In the genomic region with DNA sequence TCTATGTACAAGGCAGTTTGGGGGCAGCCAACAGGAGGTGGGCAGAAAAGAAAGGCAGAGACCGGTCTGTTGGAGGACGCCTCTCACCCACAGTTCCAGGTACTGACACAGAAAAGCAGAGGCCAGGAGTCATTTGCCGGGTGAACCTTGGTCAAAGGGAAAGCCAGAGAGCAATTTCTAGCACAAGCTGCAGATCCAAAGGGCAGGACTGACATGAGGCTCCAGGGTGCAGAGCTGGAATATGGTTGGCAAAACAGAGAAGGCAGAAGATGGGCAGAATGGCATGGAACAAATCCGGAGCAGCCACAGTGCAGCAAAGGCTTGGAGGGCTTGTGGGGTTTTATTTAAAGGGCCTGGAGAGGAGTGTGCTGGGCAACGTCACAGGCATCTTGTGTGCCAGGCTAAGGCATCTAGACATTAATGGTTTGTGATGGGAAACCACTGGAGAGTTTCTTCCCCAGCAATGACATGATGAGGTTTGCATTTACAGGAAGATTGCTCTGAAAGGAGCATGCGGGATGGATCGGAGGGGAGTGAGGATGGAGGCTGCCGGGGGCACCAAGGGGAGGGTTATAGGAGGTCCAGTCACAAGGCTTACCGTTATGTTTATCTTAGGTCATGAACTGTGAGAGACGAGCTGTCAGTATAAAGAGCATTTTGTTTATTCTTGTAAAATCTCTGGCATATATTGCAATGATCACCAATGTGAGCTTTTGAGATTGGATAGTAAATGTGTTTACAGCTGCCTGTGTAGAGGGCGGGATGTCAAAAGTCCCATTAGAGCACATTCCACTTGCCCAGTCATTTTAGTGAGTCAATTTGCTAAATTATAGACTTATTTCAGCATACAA, we compare ENCODE assay signal across 1 cellular context.
TF ChIP-seq lines count a peak whose summit lies in the region.

No MANE protein-coding gene starts in this region.

TF ChIP-seq in HepG2, 621 proteins besides CTCF, POLR2A, EP300 and RAD21 (continued from another document and continues in another):
- TF ChIP-seq ZNF607 (CRISPR knock-in tag; IDR thresholded peaks at IDR 0.05; ENCODE audit: borderline replicate concordance) (peak; percentile 37; the same call in 1 of the 2 replicates), NR2F6 (IDR thresholded peaks at IDR 0.05) (no peak), NR2F6 (CRISPR knock-in tag; IDR thresholded peaks at IDR 0.05) (0 out of 2 replicates have a peak, but pooled peaks have one; percentile 11), LCORL (IDR thresholded peaks at IDR 0.05) (no peak), LCORL (CRISPR knock-in tag; IDR thresholded peaks at IDR 0.05) (0 out of 2 replicates have a peak, but pooled peaks have one; percentile 20), ZNF207 (IDR thresholded peaks at IDR 0.05; ENCODE audit: borderline replicate concordance) (no peak), NR3C1 (CRISPR knock-in tag; IDR thresholded peaks at IDR 0.05) (no peak), ZNF282 (IDR thresholded peaks at IDR 0.05; ENCODE audit: partially characterized antibody) (no peak), MIER3 (CRISPR knock-in tag; IDR thresholded peaks at IDR 0.05; ENCODE audit: borderline replicate concordance) (0 out of 2 replicates have a peak, but pooled peaks have one; percentile 18), ZNF382 (CRISPR knock-in tag; IDR thresholded peaks at IDR 0.05; ENCODE audit: borderline replicate concordance) (no peak), SAP130 (CRISPR knock-in tag; IDR thresholded peaks at IDR 0.05; ENCODE audit: low read depth) (peak; percentile 31; the same call in 1 of the 2 replicates), ZNF33B (CRISPR knock-in tag; IDR thresholded peaks at IDR 0.05) (no peak), ZNF891 (CRISPR knock-in tag; IDR thresholded peaks at IDR 0.05) (no peak; the same call in 1 of the 2 replicates), RXRB (CRISPR knock-in tag; IDR thresholded peaks at IDR 0.05; ENCODE audit: borderline replicate concordance) (peak; percentile 56; the same call in 1 of the 2 replicates), ZFP82 (CRISPR knock-in tag; IDR thresholded peaks at IDR 0.05; ENCODE audit: borderline replicate concordance) (0 out of 2 replicates have a peak, but pooled peaks have one; percentile 25), POGZ (CRISPR knock-in tag; IDR thresholded peaks at IDR 0.05) (no peak), HNF4G (IDR thresholded peaks at IDR 0.05; ENCODE audit: borderline replicate concordance, low read depth, low read length) (no peak), HNF4G (CRISPR knock-in tag; IDR thresholded peaks at IDR 0.05; ENCODE audit: borderline replicate concordance, low read depth) (peak; percentile 41; the same call in 1 of the 2 replicates), NFIC (IDR thresholded peaks at IDR 0.05; ENCODE audit: low read length) (no peak), PTBP1 (IDR thresholded peaks at IDR 0.05; ENCODE audit: low read depth, low read length, poor library complexity, severe bottlenecking) (no peak), ESRRA (CRISPR knock-in tag; IDR thresholded peaks at IDR 0.05; ENCODE audit: low read depth) (0 out of 2 replicates have a peak, but pooled peaks have one; percentile 47), NFKBIZ (CRISPR knock-in tag; IDR thresholded peaks at IDR 0.05) (no peak), ZNF501 (CRISPR knock-in tag; IDR thresholded peaks at IDR 0.05) (peak; percentile 71; the same call in 1 of the 2 replicates), ZNF432 (CRISPR knock-in tag; IDR thresholded peaks at IDR 0.05; ENCODE audit: borderline replicate concordance) (no peak), RNF2 (conservative IDR thresholded peaks at IDR 0.05; ENCODE audit: low read depth) (no peak), HNRNPLL (IDR thresholded peaks at IDR 0.05; ENCODE audit: low read depth, low read length, poor library complexity, severe bottlenecking) (no peak), NCOR1 (IDR thresholded peaks at IDR 0.05; ENCODE audit: borderline replicate concordance, low read length) (0 out of 2 replicates have a peak, but pooled peaks have one; percentile 26), ELF4 (CRISPR knock-in tag; IDR thresholded peaks at IDR 0.05; ENCODE audit: borderline replicate concordance) (no peak), ZMYM2 (CRISPR knock-in tag; IDR thresholded peaks at IDR 0.05) (0 out of 2 replicates have a peak, but pooled peaks have one; percentile 35), ZMYM4 (CRISPR knock-in tag; IDR thresholded peaks at IDR 0.05) (peak; percentile 24; the same call in 1 of the 2 replicates), ZBTB8A (CRISPR knock-in tag; IDR thresholded peaks at IDR 0.05; ENCODE audit: borderline replicate concordance, low read depth) (no peak), ZNF451 (CRISPR knock-in tag; IDR thresholded peaks at IDR 0.05) (no peak), SALL1 (CRISPR knock-in tag; IDR thresholded peaks at IDR 0.05) (peak; percentile 44; the same call in 1 of the 2 replicates), HMG20A (CRISPR knock-in tag; IDR thresholded peaks at IDR 0.05; ENCODE audit: borderline replicate concordance) (peak; percentile 9; the same call in 1 of the 2 replicates)
- TF ChIP-seq, protein P1, sequence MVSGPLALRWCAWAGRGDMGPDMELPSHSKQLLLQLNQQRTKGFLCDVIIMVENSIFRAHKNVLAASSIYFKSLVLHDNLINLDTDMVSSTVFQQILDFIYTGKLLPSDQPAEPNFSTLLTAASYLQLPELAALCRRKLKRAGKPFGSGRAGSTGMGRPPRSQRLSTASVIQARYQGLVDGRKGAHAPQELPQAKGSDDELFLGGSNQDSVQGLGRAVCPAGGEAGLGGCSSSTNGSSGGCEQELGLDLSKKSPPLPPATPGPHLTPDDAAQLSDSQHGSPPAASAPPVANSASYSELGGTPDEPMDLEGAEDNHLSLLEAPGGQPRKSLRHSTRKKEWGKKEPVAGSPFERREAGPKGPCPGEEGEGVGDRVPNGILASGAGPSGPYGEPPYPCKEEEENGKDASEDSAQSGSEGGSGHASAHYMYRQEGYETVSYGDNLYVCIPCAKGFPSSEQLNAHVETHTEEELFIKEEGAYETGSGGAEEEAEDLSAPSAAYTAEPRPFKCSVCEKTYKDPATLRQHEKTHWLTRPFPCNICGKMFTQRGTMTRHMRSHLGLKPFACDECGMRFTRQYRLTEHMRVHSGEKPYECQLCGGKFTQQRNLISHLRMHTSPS (CRISPR knock-in tag; IDR thresholded peaks at IDR 0.05; ENCODE audit: low read depth): peak; percentile 67; the same call in 1 of the 2 replicates
- TF ChIP-seq, protein P2, sequence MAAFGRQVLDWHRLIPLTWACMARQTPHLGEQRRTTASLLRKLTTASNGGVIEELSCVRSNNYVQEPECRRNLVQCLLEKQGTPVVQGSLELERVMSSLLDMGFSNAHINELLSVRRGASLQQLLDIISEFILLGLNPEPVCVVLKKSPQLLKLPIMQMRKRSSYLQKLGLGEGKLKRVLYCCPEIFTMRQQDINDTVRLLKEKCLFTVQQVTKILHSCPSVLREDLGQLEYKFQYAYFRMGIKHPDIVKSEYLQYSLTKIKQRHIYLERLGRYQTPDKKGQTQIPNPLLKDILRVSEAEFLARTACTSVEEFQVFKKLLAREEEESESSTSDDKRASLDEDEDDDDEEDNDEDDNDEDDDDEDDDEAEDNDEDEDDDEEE (CRISPR knock-in tag; IDR thresholded peaks at IDR 0.05): no peak
- TF ChIP-seq, protein P3, sequence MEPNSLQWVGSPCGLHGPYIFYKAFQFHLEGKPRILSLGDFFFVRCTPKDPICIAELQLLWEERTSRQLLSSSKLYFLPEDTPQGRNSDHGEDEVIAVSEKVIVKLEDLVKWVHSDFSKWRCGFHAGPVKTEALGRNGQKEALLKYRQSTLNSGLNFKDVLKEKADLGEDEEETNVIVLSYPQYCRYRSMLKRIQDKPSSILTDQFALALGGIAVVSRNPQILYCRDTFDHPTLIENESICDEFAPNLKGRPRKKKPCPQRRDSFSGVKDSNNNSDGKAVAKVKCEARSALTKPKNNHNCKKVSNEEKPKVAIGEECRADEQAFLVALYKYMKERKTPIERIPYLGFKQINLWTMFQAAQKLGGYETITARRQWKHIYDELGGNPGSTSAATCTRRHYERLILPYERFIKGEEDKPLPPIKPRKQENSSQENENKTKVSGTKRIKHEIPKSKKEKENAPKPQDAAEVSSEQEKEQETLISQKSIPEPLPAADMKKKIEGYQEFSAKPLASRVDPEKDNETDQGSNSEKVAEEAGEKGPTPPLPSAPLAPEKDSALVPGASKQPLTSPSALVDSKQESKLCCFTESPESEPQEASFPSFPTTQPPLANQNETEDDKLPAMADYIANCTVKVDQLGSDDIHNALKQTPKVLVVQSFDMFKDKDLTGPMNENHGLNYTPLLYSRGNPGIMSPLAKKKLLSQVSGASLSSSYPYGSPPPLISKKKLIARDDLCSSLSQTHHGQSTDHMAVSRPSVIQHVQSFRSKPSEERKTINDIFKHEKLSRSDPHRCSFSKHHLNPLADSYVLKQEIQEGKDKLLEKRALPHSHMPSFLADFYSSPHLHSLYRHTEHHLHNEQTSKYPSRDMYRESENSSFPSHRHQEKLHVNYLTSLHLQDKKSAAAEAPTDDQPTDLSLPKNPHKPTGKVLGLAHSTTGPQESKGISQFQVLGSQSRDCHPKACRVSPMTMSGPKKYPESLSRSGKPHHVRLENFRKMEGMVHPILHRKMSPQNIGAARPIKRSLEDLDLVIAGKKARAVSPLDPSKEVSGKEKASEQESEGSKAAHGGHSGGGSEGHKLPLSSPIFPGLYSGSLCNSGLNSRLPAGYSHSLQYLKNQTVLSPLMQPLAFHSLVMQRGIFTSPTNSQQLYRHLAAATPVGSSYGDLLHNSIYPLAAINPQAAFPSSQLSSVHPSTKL (CRISPR knock-in tag; IDR thresholded peaks at IDR 0.05): 0 out of 2 replicates have a peak, but pooled peaks have one; percentile 29
- TF ChIP-seq, protein P4, sequence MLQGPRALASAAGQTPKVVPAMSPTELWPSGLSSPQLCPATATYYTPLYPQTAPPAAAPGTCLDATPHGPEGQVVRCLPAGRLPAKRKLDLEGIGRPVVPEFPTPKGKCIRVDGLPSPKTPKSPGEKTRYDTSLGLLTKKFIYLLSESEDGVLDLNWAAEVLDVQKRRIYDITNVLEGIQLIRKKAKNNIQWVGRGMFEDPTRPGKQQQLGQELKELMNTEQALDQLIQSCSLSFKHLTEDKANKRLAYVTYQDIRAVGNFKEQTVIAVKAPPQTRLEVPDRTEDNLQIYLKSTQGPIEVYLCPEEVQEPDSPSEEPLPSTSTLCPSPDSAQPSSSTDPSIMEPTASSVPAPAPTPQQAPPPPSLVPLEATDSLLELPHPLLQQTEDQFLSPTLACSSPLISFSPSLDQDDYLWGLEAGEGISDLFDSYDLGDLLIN (CRISPR knock-in tag; IDR thresholded peaks at IDR 0.05; ENCODE audit: borderline replicate concordance): no peak
- TF ChIP-seq, protein P5, sequence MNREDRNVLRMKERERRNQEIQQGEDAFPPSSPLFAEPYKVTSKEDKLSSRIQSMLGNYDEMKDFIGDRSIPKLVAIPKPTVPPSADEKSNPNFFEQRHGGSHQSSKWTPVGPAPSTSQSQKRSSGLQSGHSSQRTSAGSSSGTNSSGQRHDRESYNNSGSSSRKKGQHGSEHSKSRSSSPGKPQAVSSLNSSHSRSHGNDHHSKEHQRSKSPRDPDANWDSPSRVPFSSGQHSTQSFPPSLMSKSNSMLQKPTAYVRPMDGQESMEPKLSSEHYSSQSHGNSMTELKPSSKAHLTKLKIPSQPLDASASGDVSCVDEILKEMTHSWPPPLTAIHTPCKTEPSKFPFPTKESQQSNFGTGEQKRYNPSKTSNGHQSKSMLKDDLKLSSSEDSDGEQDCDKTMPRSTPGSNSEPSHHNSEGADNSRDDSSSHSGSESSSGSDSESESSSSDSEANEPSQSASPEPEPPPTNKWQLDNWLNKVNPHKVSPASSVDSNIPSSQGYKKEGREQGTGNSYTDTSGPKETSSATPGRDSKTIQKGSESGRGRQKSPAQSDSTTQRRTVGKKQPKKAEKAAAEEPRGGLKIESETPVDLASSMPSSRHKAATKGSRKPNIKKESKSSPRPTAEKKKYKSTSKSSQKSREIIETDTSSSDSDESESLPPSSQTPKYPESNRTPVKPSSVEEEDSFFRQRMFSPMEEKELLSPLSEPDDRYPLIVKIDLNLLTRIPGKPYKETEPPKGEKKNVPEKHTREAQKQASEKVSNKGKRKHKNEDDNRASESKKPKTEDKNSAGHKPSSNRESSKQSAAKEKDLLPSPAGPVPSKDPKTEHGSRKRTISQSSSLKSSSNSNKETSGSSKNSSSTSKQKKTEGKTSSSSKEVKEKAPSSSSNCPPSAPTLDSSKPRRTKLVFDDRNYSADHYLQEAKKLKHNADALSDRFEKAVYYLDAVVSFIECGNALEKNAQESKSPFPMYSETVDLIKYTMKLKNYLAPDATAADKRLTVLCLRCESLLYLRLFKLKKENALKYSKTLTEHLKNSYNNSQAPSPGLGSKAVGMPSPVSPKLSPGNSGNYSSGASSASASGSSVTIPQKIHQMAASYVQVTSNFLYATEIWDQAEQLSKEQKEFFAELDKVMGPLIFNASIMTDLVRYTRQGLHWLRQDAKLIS (CRISPR knock-in tag; IDR thresholded peaks at IDR 0.05): no peak
- TF ChIP-seq, protein P6, sequence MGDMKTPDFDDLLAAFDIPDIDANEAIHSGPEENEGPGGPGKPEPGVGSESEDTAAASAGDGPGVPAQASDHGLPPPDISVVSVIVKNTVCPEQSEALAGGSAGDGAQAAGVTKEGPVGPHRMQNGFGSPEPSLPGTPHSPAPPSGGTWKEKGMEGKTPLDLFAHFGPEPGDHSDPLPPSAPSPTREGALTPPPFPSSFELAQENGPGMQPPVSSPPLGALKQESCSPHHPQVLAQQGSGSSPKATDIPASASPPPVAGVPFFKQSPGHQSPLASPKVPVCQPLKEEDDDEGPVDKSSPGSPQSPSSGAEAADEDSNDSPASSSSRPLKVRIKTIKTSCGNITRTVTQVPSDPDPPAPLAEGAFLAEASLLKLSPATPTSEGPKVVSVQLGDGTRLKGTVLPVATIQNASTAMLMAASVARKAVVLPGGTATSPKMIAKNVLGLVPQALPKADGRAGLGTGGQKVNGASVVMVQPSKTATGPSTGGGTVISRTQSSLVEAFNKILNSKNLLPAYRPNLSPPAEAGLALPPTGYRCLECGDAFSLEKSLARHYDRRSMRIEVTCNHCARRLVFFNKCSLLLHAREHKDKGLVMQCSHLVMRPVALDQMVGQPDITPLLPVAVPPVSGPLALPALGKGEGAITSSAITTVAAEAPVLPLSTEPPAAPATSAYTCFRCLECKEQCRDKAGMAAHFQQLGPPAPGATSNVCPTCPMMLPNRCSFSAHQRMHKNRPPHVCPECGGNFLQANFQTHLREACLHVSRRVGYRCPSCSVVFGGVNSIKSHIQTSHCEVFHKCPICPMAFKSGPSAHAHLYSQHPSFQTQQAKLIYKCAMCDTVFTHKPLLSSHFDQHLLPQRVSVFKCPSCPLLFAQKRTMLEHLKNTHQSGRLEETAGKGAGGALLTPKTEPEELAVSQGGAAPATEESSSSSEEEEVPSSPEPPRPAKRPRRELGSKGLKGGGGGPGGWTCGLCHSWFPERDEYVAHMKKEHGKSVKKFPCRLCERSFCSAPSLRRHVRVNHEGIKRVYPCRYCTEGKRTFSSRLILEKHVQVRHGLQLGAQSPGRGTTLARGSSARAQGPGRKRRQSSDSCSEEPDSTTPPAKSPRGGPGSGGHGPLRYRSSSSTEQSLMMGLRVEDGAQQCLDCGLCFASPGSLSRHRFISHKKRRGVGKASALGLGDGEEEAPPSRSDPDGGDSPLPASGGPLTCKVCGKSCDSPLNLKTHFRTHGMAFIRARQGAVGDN (CRISPR knock-in tag; IDR thresholded peaks at IDR 0.05): peak; percentile 19; the same call in 1 of the 2 replicates
